18 cellular contexts compared by ENCODE assay signal in genomic region chr4:1708581-1708980, GRCh38. TPM values are rescaled to one million over a fixed set of nuclear protein-coding genes. Genes with fewer than 3 reads are reported as not detected.
DNase-seq lines count a peak whose midpoint lies in the region; ATAC-seq, FAIRE-seq and TF ChIP-seq lines count a peak whose summit lies in the region.
"Had no signal": no experiment of that assay in that cellular context is flagged by ENCODE, and none has a peak within 500 bp of the region (broad histone marks: within the 10 kb centered on the region; RNA-seq: fewer than 3 reads in every experiment).

No MANE protein-coding gene starts in this region.

- ATAC-seq in activated CD8-positive, alpha-beta T cell treated with anti-CD3 and anti-CD28 coated beads, Interleukin-2, amount 10 ng/mL, durations not matched to agents 7 days and 5 days, result no peak
- ATAC-seq in naive thymus-derived CD8-positive, alpha-beta T cell, result no peak

- peaks cover 71 to 91% (median 82%) of the 10 kb centered on the region in 11 experiments; a peak in 21 of 22 replicates for H4K20me1 ChIP-seq in BLaER1 treated with 17β-estradiol and CSF1 and Interleukin-3, amounts not matched to agents 10 nM and 100 nM

- peaks cover 66% of the 10 kb centered on the region for H3K4me1 Mint-ChIP-seq in activated CD8-positive, alpha-beta T cell treated with anti-CD3 and anti-CD28 coated beads, Interleukin-2, amount 10 ng/mL, durations not matched to agents 7 days and 5 days (ENCODE audit: low read depth)
- peaks cover 26 to 61% (median 45%) of the 10 kb centered on the region in 4 donors for H3K4me1 Mint-ChIP-seq in naive thymus-derived CD8-positive, alpha-beta T cell

- peak overlapping the region; percentile 55 for H3K27ac Mint-ChIP-seq in activated CD8-positive, alpha-beta T cell treated with anti-CD3 and anti-CD28 coated beads, Interleukin-2, amount 10 ng/mL, durations not matched to agents 7 days and 5 days
- H3K27ac Mint-ChIP-seq in naive thymus-derived CD8-positive, alpha-beta T cell, result peak overlapping the region in 6 of 10 donors; percentile 12 to 75 (median 47)

- H3K9me3 Mint-ChIP-seq in activated CD8-positive, alpha-beta T cell treated with anti-CD3 and anti-CD28 coated beads, Interleukin-2, amount 10 ng/mL, durations not matched to agents 7 days and 5 days (ENCODE audit: insufficient read depth), result no peaks in the 10 kb centered on the region
- H3K9me3 Mint-ChIP-seq in naive thymus-derived CD8-positive, alpha-beta T cell, result no peaks in the 10 kb centered on the region

- CTCF ChIA-PET in activated CD8-positive, alpha-beta T cell treated with anti-CD3 and anti-CD28 coated beads, Interleukin-2, amount 10 ng/mL, durations not matched to agents 7 days and 5 days (lab: Charles Lee), result interaction anchor here (1.0 to 10.0 kb wide), 5 partner anchors 15 to 201 kb away, joined by 3 to 131 read pairs (median 5); no protein-coding TSS in a partner anchor

- H3K9ac ChIP-seq in BLaER1 treated with 17β-estradiol and CSF1 and Interleukin-3, amounts not matched to agents 10 nM and 100 nM, result peak overlapping the region in 6 of 11 experiments; percentile 20 to 99 (median 46); a peak in 5 of 22 replicates

- POLR2A ChIA-PET in activated CD8-positive, alpha-beta T cell treated with anti-CD3 and anti-CD28 coated beads, Interleukin-2, amount 10 ng/mL, durations not matched to agents 7 days and 5 days (lab: Charles Lee), result interaction anchor here (0.8 to 3.0 kb wide), 7 partner anchors 8 to 18 kb away, joined by 3 to 17 read pairs (median 7); partner anchors contain the start of genes TACC3 and TMEM129
- POLR2A ChIA-PET in naive thymus-derived CD8-positive, alpha-beta T cell (lab: Charles Lee), result interaction anchor here (0.7 to 1.8 kb wide), 3 partner anchors 15 to 98 kb away, joined by 3 to 8 read pairs (median 7); no protein-coding TSS in a partner anchor

- peaks cover 35 to 62% (median 44%) of the 10 kb centered on the region in 10 experiments for H3K4me1 ChIP-seq in BLaER1 treated with 17β-estradiol and CSF1 and Interleukin-3, amounts not matched to agents 10 nM and 100 nM

- H3K4me3 Mint-ChIP-seq in activated CD8-positive, alpha-beta T cell treated with anti-CD3 and anti-CD28 coated beads, Interleukin-2, amount 10 ng/mL, durations not matched to agents 7 days and 5 days, result peak overlapping the region; percentile 89
- H3K4me3 Mint-ChIP-seq in naive thymus-derived CD8-positive, alpha-beta T cell, result peak overlapping the region in 2 of 10 donors; percentile 20 to 38

- no peak overlapping the region for H3K4me3 ChIP-seq in BLaER1 treated with 17β-estradiol and CSF1 and Interleukin-3, amounts not matched to agents 10 nM and 100 nM
- H3K4me3 ChIP-seq: transverse colon had no signal

- FAIRE-seq in H54 (lab: Jason Lieb, UNC), result no peak
- FAIRE-seq: RCC 7860 had no signal

- peaks cover 69% of the 10 kb centered on the region for H3K36me3 Mint-ChIP-seq in activated CD8-positive, alpha-beta T cell treated with anti-CD3 and anti-CD28 coated beads, Interleukin-2, amount 10 ng/mL, durations not matched to agents 7 days and 5 days (ENCODE audit: low read depth)
- H3K36me3 Mint-ChIP-seq in naive thymus-derived CD8-positive, alpha-beta T cell, result peaks cover 0 to 43% (median 1%) of the 10 kb centered on the region in 3 donors

- DNase-seq in EH (ENCODE audit: low read depth) (peak; percentile 31), NCI-H2029 (lab: John Stamatoyannopoulos, UW) (no peak), hepatic stellate cell (ENCODE audit: low spot score) (no peak), H54 (ENCODE audit: insufficient read length, low spot score) (no peak), UCSD-AML1 (lab: John Stamatoyannopoulos, UW; ENCODE audit: unreplicated experiment) (no peak)
- no peak for DNase-seq in activated CD8-positive, alpha-beta T cell treated with anti-CD3 and anti-CD28 coated beads, Interleukin-2, amount 10 ng/mL, durations not matched to agents 7 days and 5 days
- DNase-seq in naive thymus-derived CD8-positive, alpha-beta T cell, result no peak
- DNase-seq: activated CD4-positive, alpha-beta T cell treated with anti-CD3 and anti-CD28 coated beads, Interleukin-2, amount 50 U/mL, for 1 hour; activated naive CD4-positive, alpha-beta T cell; BE2C; NCI-H1092; NCI-H345; stimulated activated CD4-positive, alpha-beta T cell treated with anti-CD3 and anti-CD28 coated beads, Interleukin-1b, Interleukin-23, amount 100 ng/mL, for 48 hours; stimulated activated CD8-positive, alpha-beta memory T cell treated with anti-CD3 and anti-CD28 coated beads, Interleukin-4, amount 100 ng/mL, for 48 hours; T-helper 1 cell; transverse colon had no signal

- peak overlapping the region; percentile 24 to 100 (median 98); a peak in 21 of 22 replicates for H3K4me2 ChIP-seq in BLaER1 treated with 17β-estradiol and CSF1 and Interleukin-3, amounts not matched to agents 10 nM and 100 nM

- no peaks in the 10 kb centered on the region for H3K27me3 Mint-ChIP-seq in activated CD8-positive, alpha-beta T cell treated with anti-CD3 and anti-CD28 coated beads, Interleukin-2, amount 10 ng/mL, durations not matched to agents 7 days and 5 days (ENCODE audit: low read depth)
- no peaks in the 10 kb centered on the region for H3K27me3 Mint-ChIP-seq in naive thymus-derived CD8-positive, alpha-beta T cell

- no peaks in the 10 kb centered on the region for H3K9me3 ChIP-seq in BLaER1 treated with 17β-estradiol and CSF1 and Interleukin-3, amounts not matched to agents 10 nM and 100 nM (replicated peaks in 1 of 11)
- H3K9me3 ChIP-seq: BE2C, transverse colon had no signal

- H3K27me3 ChIP-seq in BLaER1 treated with 17β-estradiol and CSF1 and Interleukin-3, amounts not matched to agents 10 nM and 100 nM, result no peaks in the 10 kb centered on the region
- H3K27me3 ChIP-seq: BE2C, transverse colon had no signal

- no peak for TF ChIP-seq POLR2A in H54 (IDR thresholded peaks at IDR 0.05; ENCODE audit: low read depth, low read length)

- no peak overlapping the region for H3K27ac ChIP-seq in BLaER1 treated with 17β-estradiol and CSF1 and Interleukin-3, amounts not matched to agents 10 nM and 100 nM
- H3K27ac ChIP-seq: transverse colon had no signal

- peaks cover 44 to 73% (median 66%) of the 10 kb centered on the region in 11 experiments for H3K36me3 ChIP-seq in BLaER1 treated with 17β-estradiol and CSF1 and Interleukin-3, amounts not matched to agents 10 nM and 100 nM
- H3K36me3 ChIP-seq: transverse colon had no signal

RNA-seq across cellular contexts. Expression of gene SLBP, which starts 3.5 kb away (rescaled TPM):
- 100 to 1,000 TPM; 132 to 136 TPM for total RNA-seq in activated CD8-positive, alpha-beta T cell treated with anti-CD3 and anti-CD28 coated beads, Interleukin-2, amount 10 ng/mL, durations not matched to agents 7 days and 5 days
- 10 to 100 TPM; 32.5 to 33.9 TPM for total RNA-seq in naive thymus-derived CD8-positive, alpha-beta T cell
- polyA plus RNA-seq in naive thymus-derived CD8-positive, alpha-beta T cell, result 10 to 100 TPM; 42.6 to 49.3 (median 46.6) TPM

RNA-seq across cellular contexts. Expression of gene TMEM129, which starts 12.5 kb away (rescaled TPM):
- total RNA-seq in activated CD8-positive, alpha-beta T cell treated with anti-CD3 and anti-CD28 coated beads, Interleukin-2, amount 10 ng/mL, durations not matched to agents 7 days and 5 days, result 10 to 100 TPM; 21.9 to 22.4 TPM
- total RNA-seq in naive thymus-derived CD8-positive, alpha-beta T cell, result 10 to 100 TPM; 34.0 to 35.2 TPM
- 10 to 100 TPM; 26.9 to 41.7 (median 28.4) TPM for polyA plus RNA-seq in naive thymus-derived CD8-positive, alpha-beta T cell

RNA-seq across cellular contexts. Expression of gene TACC3, which starts 12.7 kb away (rescaled TPM):
- 100 to 1,000 TPM; 284 to 311 TPM for total RNA-seq in activated CD8-positive, alpha-beta T cell treated with anti-CD3 and anti-CD28 coated beads, Interleukin-2, amount 10 ng/mL, durations not matched to agents 7 days and 5 days
- 100 to 1,000 TPM; 145 to 150 TPM for total RNA-seq in naive thymus-derived CD8-positive, alpha-beta T cell
- 10 to 100 TPM; 38.7 to 91.6 (median 61.2) TPM for polyA plus RNA-seq in naive thymus-derived CD8-positive, alpha-beta T cell

RNA-seq across cellular contexts. Expression of gene FAM53A, which starts 24.5 kb away (rescaled TPM):
- under 1 TPM; 0.45 to 0.91 TPM for total RNA-seq in activated CD8-positive, alpha-beta T cell treated with anti-CD3 and anti-CD28 coated beads, Interleukin-2, amount 10 ng/mL, durations not matched to agents 7 days and 5 days
- 1 to 10 TPM; 1.1 to 1.3 TPM for total RNA-seq in naive thymus-derived CD8-positive, alpha-beta T cell
- polyA plus RNA-seq in naive thymus-derived CD8-positive, alpha-beta T cell, result 1 to 10 TPM in 2 of 3 donors, under 1 TPM in 1; 0.64 to 1.7 (median 1.2) TPM
